Comparison of ENCODE assay signal across 2 cellular contexts in the genomic region with DNA sequence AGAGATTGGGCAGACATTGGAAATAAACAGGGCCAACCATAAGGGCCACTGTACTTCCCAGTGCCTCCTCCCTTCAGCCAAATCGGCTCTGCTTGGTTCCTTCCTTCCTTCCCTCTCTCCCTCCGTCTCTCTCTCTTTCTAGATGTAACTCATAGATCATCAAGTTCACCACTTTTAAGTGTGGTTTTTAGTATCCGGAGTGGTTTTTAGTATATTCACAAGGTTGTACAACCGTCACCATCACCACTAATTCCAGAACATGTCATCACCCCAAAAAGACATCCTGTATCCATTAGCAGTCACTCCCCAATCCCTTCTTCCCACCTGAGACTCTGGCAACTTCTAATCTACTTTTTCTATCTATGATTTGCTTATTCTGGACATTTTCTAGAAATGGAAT.
A peak's percentile ranks its signal among the peaks of the same experiment; 100 is the strongest.
TF ChIP-seq lines count a peak whose summit lies in the region.

No MANE protein-coding gene starts in this region.

TF ChIP-seq in GM12878, 131 proteins besides CTCF, POLR2A, EP300 and RAD21:
- no peak for TF ChIP-seq GABPA (IDR thresholded peaks at IDR 0.05; ENCODE audit: low read depth)
- peak; percentile 48; the same call in 1 of the 2 replicates for TF ChIP-seq NFIC (IDR thresholded peaks at IDR 0.05; ENCODE audit: low read depth, low read length)
- no peak for TF ChIP-seq ZNF592 (IDR thresholded peaks at IDR 0.05)
- TF ChIP-seq RUNX3 (IDR thresholded peaks at IDR 0.05; ENCODE audit: low read length) = peak; percentile 73
- TF ChIP-seq EED (IDR thresholded peaks at IDR 0.05; ENCODE audit: low read depth) = 0 out of 2 replicates have a peak, but pooled peaks have one; percentile 29
- no peak for TF ChIP-seq CBX5 (IDR thresholded peaks at IDR 0.05; ENCODE audit: low read depth)
- no peak for TF ChIP-seq TBL1XR1 (IDR thresholded peaks at IDR 0.05; ENCODE audit: low read depth, low read length)
- no peak for TF ChIP-seq SRF (IDR thresholded peaks at IDR 0.05; ENCODE audit: low read depth in 2 of 2, low read length in 2 of 2)
- TF ChIP-seq RB1 (IDR thresholded peaks at IDR 0.05; ENCODE audit: borderline replicate concordance) = no peak

TF ChIP-seq in SK-N-SH treated with all-trans-retinoic acid at 6 μM for 48 hours, 23 proteins besides CTCF, POLR2A, EP300 and RAD21 (continued from another document):
- TF ChIP-seq TSHZ2 (CRISPR knock-in tag; IDR thresholded peaks at IDR 0.05) = no peak
- TF ChIP-seq GLIS3 (CRISPR knock-in tag; IDR thresholded peaks at IDR 0.05) = no peak
- TF ChIP-seq BACH2 (CRISPR knock-in tag; IDR thresholded peaks at IDR 0.05; ENCODE audit: borderline replicate concordance) = no peak
- no peak for TF ChIP-seq ARNTL (CRISPR knock-in tag; IDR thresholded peaks at IDR 0.05; ENCODE audit: borderline replicate concordance, low read depth)
- TF ChIP-seq POU6F1 (CRISPR knock-in tag; IDR thresholded peaks at IDR 0.05; ENCODE audit: borderline replicate concordance, low read depth) = no peak
- TF ChIP-seq RARB (CRISPR knock-in tag; IDR thresholded peaks at IDR 0.05) = no peak
- TF ChIP-seq SNAI2 (CRISPR knock-in tag; IDR thresholded peaks at IDR 0.05) = no peak
- no peak for TF ChIP-seq TOX (CRISPR knock-in tag; IDR thresholded peaks at IDR 0.05; ENCODE audit: borderline replicate concordance)
- no peak for TF ChIP-seq CSDC2 (CRISPR knock-in tag; IDR thresholded peaks at IDR 0.05)
- TF ChIP-seq ZFP30 (CRISPR knock-in tag; IDR thresholded peaks at IDR 0.05) = no peak
- TF ChIP-seq TCF4 (CRISPR knock-in tag; IDR thresholded peaks at IDR 0.05; ENCODE audit: borderline replicate concordance) = no peak
- no peak for TF ChIP-seq ZNF8 (CRISPR knock-in tag; IDR thresholded peaks at IDR 0.05)
- no peak for TF ChIP-seq ESRRG (CRISPR knock-in tag; IDR thresholded peaks at IDR 0.05)
- TF ChIP-seq ZNF565 (CRISPR knock-in tag; conservative IDR thresholded peaks at IDR 0.05; ENCODE audit: low read depth) = no peak
